Comparison of ENCODE assay signal across 23 cellular contexts in the genomic region with DNA sequence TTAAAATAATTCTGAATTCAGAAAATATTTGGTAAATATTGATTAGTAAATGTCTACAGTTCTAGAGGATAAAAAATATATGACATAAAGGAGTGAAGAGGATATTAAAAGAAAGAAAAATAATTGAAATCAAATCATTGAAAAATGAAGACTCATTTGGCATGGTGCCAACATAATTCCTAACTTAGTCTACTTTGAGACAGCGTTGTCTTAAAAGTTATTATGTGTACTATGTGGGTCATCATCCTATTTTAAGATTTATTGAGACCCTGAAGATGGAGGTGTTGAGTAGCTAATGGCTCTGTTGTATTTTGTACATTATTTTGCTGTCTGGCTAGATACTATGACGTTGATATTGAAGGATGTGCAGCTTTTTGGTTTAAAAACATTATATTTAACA.
"Had no signal": no experiment of that assay in that cellular context is flagged by ENCODE, and none has a peak within 500 bp of the region (broad histone marks: within the 10 kb centered on the region; RNA-seq: fewer than 3 reads in every experiment).

No MANE protein-coding gene starts in this region.

- H3K27ac ChIP-seq: KMS-11 had no signal

- H3K9ac ChIP-seq: KMS-11 had no signal

- FAIRE-seq: TTC549 had no signal

- H3K4me3 ChIP-seq: MG63 had no signal

- H3K4me2 ChIP-seq: KMS-11 had no signal

- H3K36me3 ChIP-seq: MG63 had no signal

- H3K27me3 ChIP-seq: MG63 had no signal

- DNase-seq: activated CD4-positive, alpha-beta memory T cell treated with anti-CD3 and anti-CD28 coated beads for 36 hours; activated CD4-positive, alpha-beta T cell treated with anti-CD3 and anti-CD28 coated beads, Interleukin-2, amount 10 ng/mL, durations not matched to agents 7 days and 5 days; activated CD4-positive, CD25-positive, alpha-beta regulatory T cell; activated CD8-positive, alpha-beta memory T cell treated with anti-CD3 and anti-CD28 coated beads for 24 hours; activated gamma-delta T cell treated with Interleukin-2 at 50 U/mL for 16 hours; activated naive CD4-positive, alpha-beta T cell treated with anti-CD3 and anti-CD28 coated beads, Interleukin-2, amount 10 ng/mL, durations not matched to agents 7 days and 5 days; activated naive CD8-positive, alpha-beta T cell treated with anti-CD3 and anti-CD28 coated beads for 36 hours; activated T-cell treated with anti-CD3 and anti-CD28 coated beads, Interleukin-2, amount 50 U/mL, for 48 hours; cerebellar nuclear complex; MG63; NCI-H1092 treated with DMSO at 0.1 percent for 48 hours; NCI-H1417 treated with DMSO at 0.1 percent for 48 hours; NCI-H1694; NCI-H2029; NCI-H2107; NCI-H226; NCI-H774; NK-92 treated with Interleukin-12 subunit alpha and Interleukin-12 subunit beta, amount 100 ng/mL, for 24 hours; SHP77 treated with DMSO at 0.1 percent for 48 hours; T-cell; T1000 had no signal
